8 cellular contexts compared by ENCODE assay signal in the genomic region with DNA sequence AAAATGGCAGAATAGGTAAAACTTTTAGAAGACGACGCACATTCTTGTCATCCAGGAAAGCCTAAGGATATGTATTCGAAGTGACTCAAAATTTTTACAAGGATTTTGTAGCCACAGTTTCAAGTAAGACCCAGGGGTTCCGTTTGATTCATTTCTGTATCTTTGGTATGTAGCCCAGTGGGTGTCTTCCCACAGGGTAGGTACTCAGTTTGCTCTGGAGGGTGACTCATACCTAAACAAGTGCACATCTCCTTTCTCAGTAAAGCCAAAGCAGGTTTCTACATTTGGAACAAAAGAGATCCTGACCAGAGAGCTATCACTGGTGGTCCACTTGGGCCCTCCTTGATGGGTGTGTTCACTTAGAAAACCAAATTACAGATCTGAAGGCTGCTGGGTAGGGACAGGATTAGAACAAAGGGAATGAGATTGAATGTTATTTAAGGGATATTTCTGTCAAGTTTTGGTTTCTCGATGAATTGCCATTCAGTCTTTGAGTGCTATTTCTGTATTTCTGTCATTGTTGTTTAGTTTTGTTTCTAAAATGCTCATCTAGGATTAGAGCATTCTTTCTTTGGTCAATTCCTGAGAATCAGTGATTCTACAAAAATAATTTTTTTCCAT. TPM values are rescaled to one million over a fixed set of nuclear protein-coding genes. Genes with fewer than 3 reads are reported as not detected.
A peak's percentile ranks its signal among the peaks of the same experiment; 100 is the strongest.
DNase-seq lines count a peak whose midpoint lies in the region; ATAC-seq, FAIRE-seq and TF ChIP-seq lines count a peak whose summit lies in the region.

No MANE protein-coding gene starts in this region.

- TF ChIP-seq POLR2A in stomach (IDR thresholded peaks at IDR 0.05) (no peak), adrenal gland (IDR thresholded peaks at IDR 0.05) (no peak)

- H3K27ac ChIP-seq in stomach (peak overlapping the region in 4 of 5 donors; percentile 48 to 73 (median 62)), adrenal gland (no peak overlapping the region)

- H3K4me3 ChIP-seq in stomach (no peak overlapping the region), adrenal gland (no peak overlapping the region)

- no peak for FAIRE-seq in HTR-8/SVneo (lab: Jason Lieb, UNC)

- no peak for TF ChIP-seq CTCF in stomach (IDR thresholded peaks at IDR 0.05)
- TF ChIP-seq CTCF in adrenal gland (IDR thresholded peaks at IDR 0.05): no peak

- H3K27me3 ChIP-seq in stomach: no peaks in the 10 kb centered on the region
- peaks cover 11% of the 10 kb centered on the region for H3K27me3 ChIP-seq in adrenal gland

- peaks cover 0 to 8% (median 0%) of the 10 kb centered on the region in 4 donors for H3K4me1 ChIP-seq in stomach
- H3K4me1 ChIP-seq in adrenal gland (replicated peaks in 1 of 2): peaks cover 0 to 8% of the 10 kb centered on the region in 2 donors

- no peaks in the 10 kb centered on the region for H3K36me3 ChIP-seq in stomach
- H3K36me3 ChIP-seq in adrenal gland (replicated peaks in 1 of 2): no peaks in the 10 kb centered on the region

- 53 to 80% (median 67%) methylated on average over 5 of the region's 5 CpGs for WGBS in stomach, 5 donors
- WGBS in adrenal gland, 4 donors: 49 to 83% (median 62%) methylated on average over 4 to 5 of the region's 5 CpGs

- no peaks in the 10 kb centered on the region for H3K9me3 ChIP-seq in stomach
- H3K9me3 ChIP-seq in adrenal gland (replicated peaks in 1 of 3): no peaks in the 10 kb centered on the region

- ATAC-seq in GM21515 (IDR thresholded peaks at IDR 0.05; ENCODE audit: unreplicated experiment) (peak; percentile 99), esophagus mucosa (peak; percentile 58)

- intact Hi-C loops in stomach (cut with DNase I; ENCODE audit: low total_unique reads) (no loop called here), adrenal gland (cut with DNase I) (no loop called here)

- DNase-seq in Daoy (ENCODE audit: low read depth) (peak; percentile 82), HTR-8/SVneo (ENCODE audit: insufficient read length, low spot score) (peak; percentile 9), stomach (no peak), adrenal gland (no peak), Kasumi-1 (lab: John Stamatoyannopoulos, UW) (no peak), NK-92 (lab: John Stamatoyannopoulos, UW; ENCODE audit: unreplicated experiment) (no peak)

- no peak for TF ChIP-seq EP300 in stomach (IDR thresholded peaks at IDR 0.05)

RNA-seq across cellular contexts. Expression of gene PLS3, which starts 56.1 kb away (rescaled TPM):
- total RNA-seq in Daoy (2014; rRNA removed; shearing (Covaris generic)): 111 and 115 TPM in 2 replicates
- total RNA-seq in esophagus mucosa: 145 TPM
- 100 to 1,000 TPM in 1 of 5 donors, 10 to 100 TPM in 3, 1 to 10 TPM in 1; 7.5 to 129 (median 59.6) TPM for total RNA-seq in stomach
- 10 to 100 TPM; 21.5 to 36.0 (median 25.1) TPM for polyA plus RNA-seq in stomach
- total RNA-seq in adrenal gland: 10 to 100 TPM; 29.7 to 88.1 (median 54.9) TPM
- 10 to 100 TPM; 18.7 to 48.2 (median 19.0) TPM for polyA plus RNA-seq in adrenal gland

Comparison
In these comparisons a context has a peak if more than half of its experiments do, and no peak if none do; other contexts are left out.
1. DNase-seq: peak in Daoy (single experiment) and HTR-8/SVneo (single experiment); none in stomach (single experiment), adrenal gland (0 of 7), Kasumi-1 (0 of 2) and NK-92 (single experiment).
2. H3K27ac ChIP-seq: peak in stomach (4 of 5); none in adrenal gland (0 of 5).